ENCODE assay signal across 8 cellular contexts in genomic region chr11:28107726-28108618, GRCh38.
DNase-seq lines count a peak whose midpoint lies in the region; ATAC-seq lines count a peak whose summit lies in the region.

Gene KIF18A (minus strand): TSS chr11:28108156. CDS start chr11:28097947, 10,209 bp downstream.
Gene METTL15 (plus strand): TSS chr11:28108388. CDS start chr11:28113335, 4,947 bp downstream.

- DNase-seq in AG08396 (ENCODE audit: low spot score): peak; percentile 92
- peak; percentile 96 for DNase-seq in NCI-H345 treated with DMSO at 0.1 percent for 48 hours (lab: John Stamatoyannopoulos, UW; ENCODE audit: unreplicated experiment)
- peak; percentile 94 to 98 (median 96) for DNase-seq in activated CD4-positive, CD25-positive, alpha-beta regulatory T cell (lab: John Stamatoyannopoulos, UW)
- DNase-seq in central memory CD8-positive, alpha-beta T cell (ENCODE audit: low spot score in 2 of 2): peak; percentile 96 to 99
- DNase-seq in iris pigment epithelial cell (ENCODE audit: low read depth): peak; percentile 100
- peak; percentile 97 for DNase-seq in stimulated activated CD4-positive, alpha-beta T cell treated with anti-CD3 and anti-CD28 coated beads, Interleukin-12 subunit alpha, Interleukin-12 subunit beta, amount 100 ng/mL, for 4 hours

- ATAC-seq in GM19023 (IDR thresholded peaks at IDR 0.05; ENCODE audit: unreplicated experiment) (peak; percentile 96), HG03280 (IDR thresholded peaks at IDR 0.05; ENCODE audit: unreplicated experiment) (peak; percentile 94)
- ATAC-seq in central memory CD8-positive, alpha-beta T cell (replicated peaks; ENCODE audit: extremely low read depth, poor library complexity, severe bottlenecking): peak; percentile 91

- no peaks in the 10 kb centered on the region for H3K9me3 Mint-ChIP-seq in central memory CD8-positive, alpha-beta T cell

- H3K27me3 Mint-ChIP-seq in central memory CD8-positive, alpha-beta T cell: no peaks in the 10 kb centered on the region

- peak within 1 kb of the TSS; percentile 98 for H3K27ac Mint-ChIP-seq in central memory CD8-positive, alpha-beta T cell (ENCODE audit: low read depth)

- H3K4me1 Mint-ChIP-seq in central memory CD8-positive, alpha-beta T cell: peaks cover 44% of the 10 kb centered on the region

- H3K4me3 Mint-ChIP-seq in central memory CD8-positive, alpha-beta T cell: peak within 1 kb of the TSS; percentile 92

- peaks cover 22% of the 10 kb centered on the region for H3K36me3 Mint-ChIP-seq in central memory CD8-positive, alpha-beta T cell (ENCODE audit: insufficient read depth)

Comparison
In these comparisons a context has a peak if more than half of its experiments do, and no peak if none do; other contexts are left out.
1. Peak in every context shown above with its lines: DNase-seq and ATAC-seq.